In genomic region chr11:22787565-22788162, GRCh38 we compare ENCODE assay signal across 8 cellular contexts. TPM values are rescaled to one million over a fixed set of nuclear protein-coding genes. Genes with fewer than 3 reads are reported as not detected.
A peak's percentile ranks its signal among the peaks of the same experiment; 100 is the strongest.
DNase-seq lines count a peak whose midpoint lies in the region; ATAC-seq and TF ChIP-seq lines count a peak whose summit lies in the region.

No MANE protein-coding gene starts in this region.

- DNase-seq in ACHN = peak; percentile 37
- peak; percentile 60 for DNase-seq in GM03348 (ENCODE audit: low spot score)
- DNase-seq in NCI-H446 treated with DMSO at 0.1 percent for 48 hours (lab: John Stamatoyannopoulos, UW) = peak; percentile 56
- peak; percentile 14 for DNase-seq in activated naive CD4-positive, alpha-beta T cell treated with anti-CD3 and anti-CD28 coated beads, Interleukin-2, amount 50 U/mL, for 16 hours
- DNase-seq in hepatocyte (ENCODE audit: low spot score) = peak; percentile 69
- DNase-seq in spleen = no peak

- TF ChIP-seq POLR2A in spleen (IDR thresholded peaks at IDR 0.05) = no peak

- no peak overlapping the region for H3K4me2 ChIP-seq in hepatocyte

- H3K27ac ChIP-seq in hepatocyte (no peak overlapping the region), spleen (no peak overlapping the region)

- H4K20me1 ChIP-seq in hepatocyte (ENCODE audit: insufficient read depth, poor library complexity, severe bottlenecking) = no peaks in the 10 kb centered on the region

- intact Hi-C loops in spleen (cut with DNase I; ENCODE audit: low total_unique reads) = loop anchor here (5.0 to 10.0 kb wide), 2 partner anchors 455 to 543 kb away; no protein-coding TSS in a partner anchor

- ATAC-seq in HG03159 (IDR thresholded peaks at IDR 0.05; ENCODE audit: unreplicated experiment) (peak; percentile 37), HG03135 (IDR thresholded peaks at IDR 0.05; ENCODE audit: unreplicated experiment) (no peak)

- H3K36me3 ChIP-seq in hepatocyte (replicated peaks; ENCODE audit: insufficient read depth, low read depth) = no peaks in the 10 kb centered on the region
- H3K36me3 ChIP-seq in spleen = no peaks in the 10 kb centered on the region

- H3K79me2 ChIP-seq in hepatocyte = no peaks in the 10 kb centered on the region

- no peak overlapping the region for H3K4me3 ChIP-seq in hepatocyte
- H3K4me3 ChIP-seq in spleen = no peak overlapping the region

- H3K9me2 ChIP-seq in hepatocyte (replicated peaks; ENCODE audit: insufficient read depth) = no peaks in the 10 kb centered on the region

- TF ChIP-seq CTCF in hepatocyte (IDR thresholded peaks at IDR 0.05; ENCODE audit: poor library complexity) (peak; percentile 78), spleen (IDR thresholded peaks at IDR 0.05 in 8 of 11, conservative IDR thresholded peaks at IDR 0.05 in 3 of 11) (peak; percentile 30 to 74 (median 51))

- H3K27me3 ChIP-seq in hepatocyte (no peaks in the 10 kb centered on the region), spleen (replicated peaks in 1 of 7) (no peaks in the 10 kb centered on the region)

- no peaks in the 10 kb centered on the region for H3K9me3 ChIP-seq in hepatocyte (ENCODE audit: low read depth)
- no peaks in the 10 kb centered on the region for H3K9me3 ChIP-seq in spleen

- WGBS in hepatocyte (ENCODE audit: low lambda C conversion rate, missing lambda C conversion rate) = 26% methylated on average over 9 of the region's 9 CpGs
- WGBS in spleen, 5 donors = 27 to 31% (median 28%) methylated on average over 9 of the region's 9 CpGs

- H3K4me1 ChIP-seq in hepatocyte (ENCODE audit: insufficient read depth) = no peaks in the 10 kb centered on the region
- peaks cover 0 to 4% (median 0%) of the 10 kb centered on the region in 6 donors for H3K4me1 ChIP-seq in spleen

- in situ Hi-C loops in ACHN (cut with HindIII; ENCODE audit: low pct_ligation_motif_present, low pct_unique_long_range_greater_than_20kb, low sequenced_read_pairs) = no loop called here

- no peak overlapping the region for H2AFZ ChIP-seq in hepatocyte

RNA-seq across cellular contexts. Expression of gene SVIP, which starts 41.9 kb away (rescaled TPM):
- total RNA-seq in hepatocyte = 13.2 and 13.4 TPM in 2 replicates
- 13.4 and 14.9 TPM in 2 replicates for polyA plus RNA-seq in hepatocyte
- total RNA-seq in spleen = 10 to 100 TPM; 11.2 to 30.0 (median 21.2) TPM
- 10 to 100 TPM; 15.3 to 17.1 (median 16.8) TPM for polyA plus RNA-seq in spleen
